Comparison of ENCODE assay signal across 8 cellular contexts in genomic region chr11:34650528-34650927, GRCh38. TPM values are rescaled to one million over a fixed set of nuclear protein-coding genes. Genes with fewer than 3 reads are reported as not detected.
DNase-seq lines count a peak whose midpoint lies in the region; ATAC-seq and TF ChIP-seq lines count a peak whose summit lies in the region.

No MANE protein-coding gene starts in this region.

- H3K4me3 Mint-ChIP-seq in activated T-helper 2 cell treated with anti-CD3 and anti-CD28 coated beads, Interferon-gamma antibody, Interleukin-2, Interleukin-4, amounts not matched to agents 10 μg/mL and 5 μg/mL and 100 μg/mL, durations not matched to agents 14 hours and 24 hours and 36 hours (ENCODE audit: low read depth), result peak overlapping the region; percentile 23

- peak; percentile 95 for ATAC-seq in GM21529 (IDR thresholded peaks at IDR 0.05; ENCODE audit: unreplicated experiment)
- ATAC-seq in left ventricle myocardium superior, result no peak

- H3K27me3 ChIP-seq in MM.1S (replicated peaks; ENCODE audit: insufficient read depth, low read length) (no peaks in the 10 kb centered on the region), testis (no peaks in the 10 kb centered on the region)

- 55 to 57% methylated on average over 6 of the region's 6 CpGs for WGBS in testis, 2 donors

- intact Hi-C loops in activated T-helper 2 cell treated with anti-CD3 and anti-CD28 coated beads, Interferon-gamma antibody, Interleukin-2, Interleukin-4, amounts not matched to agents 10 μg/mL and 5 μg/mL and 100 μg/mL, durations not matched to agents 14 hours and 24 hours and 36 hours (cut with micrococcal nuclease), result loop anchor here (1.0 to 10.0 kb wide), 9 partner anchors 16 to 916 kb away; partner anchors contain the start of genes CAT, CD59 and LMO2
- intact Hi-C loops in posterior cingulate gyrus (cut with DNase I), result loop anchor here (10.0 kb wide), 1 partner anchor 244 kb away; no protein-coding TSS in a partner anchor
- intact Hi-C loops in testis (cut with DNase I; ENCODE audit: low total_unique reads), result no loop called here
- intact Hi-C loops in left ventricle myocardium superior (cut with micrococcal nuclease), result no loop called here

- TF ChIP-seq CTCF in MM.1S (IDR thresholded peaks at IDR 0.05; ENCODE audit: low read length), result no peak
- TF ChIP-seq CTCF in testis (IDR thresholded peaks at IDR 0.05), result no peak

- no peak for TF ChIP-seq POLR2A in testis (IDR thresholded peaks at IDR 0.05)

- H3K4me1 ChIP-seq in MM.1S (ENCODE audit: low read length), result peaks cover 11% of the 10 kb centered on the region
- no peaks in the 10 kb centered on the region for H3K4me1 ChIP-seq in testis

- H3K9ac ChIP-seq in MM.1S (ENCODE audit: low read length), result no peak overlapping the region; the same call in 1 of the 2 replicates

- 0 out of 2 replicates have a peak, but pooled peaks cover 4% of the 10 kb centered on the region for H3F3A ChIP-seq in MM.1S (ENCODE audit: insufficient read depth, low read length)

- no peaks in the 10 kb centered on the region for H3K9me2 ChIP-seq in MM.1S (replicated peaks; ENCODE audit: insufficient read depth, low read length)

- DNase-seq in AML-193 (lab: John Stamatoyannopoulos, UW), result peak; percentile 67 to 72
- peak; percentile 73 for DNase-seq in MM.1S
- peak; percentile 72 for DNase-seq in activated T-helper 2 cell treated with anti-CD3 and anti-CD28 coated beads, Interferon-gamma antibody, Interleukin-2, Interleukin-4, amounts not matched to agents 10 μg/mL and 5 μg/mL and 100 μg/mL, durations not matched to agents 14 hours and 24 hours and 36 hours (ENCODE audit: low spot score)
- DNase-seq in stimulated activated CD4-positive, alpha-beta T cell treated with anti-CD3 and anti-CD28 coated beads, Interleukin-12 subunit alpha, Interleukin-12 subunit beta, amount 100 ng/mL, for 4 hours, result peak; percentile 64
- DNase-seq in posterior cingulate gyrus, result no peak
- DNase-seq in testis, result no peak
- DNase-seq in left ventricle myocardium superior, result no peak

- peaks cover 31% of the 10 kb centered on the region for H3K4me1 Mint-ChIP-seq in activated T-helper 2 cell treated with anti-CD3 and anti-CD28 coated beads, Interferon-gamma antibody, Interleukin-2, Interleukin-4, amounts not matched to agents 10 μg/mL and 5 μg/mL and 100 μg/mL, durations not matched to agents 14 hours and 24 hours and 36 hours (ENCODE audit: low read depth)

- H3K36me3 Mint-ChIP-seq in activated T-helper 2 cell treated with anti-CD3 and anti-CD28 coated beads, Interferon-gamma antibody, Interleukin-2, Interleukin-4, amounts not matched to agents 10 μg/mL and 5 μg/mL and 100 μg/mL, durations not matched to agents 14 hours and 24 hours and 36 hours (ENCODE audit: low read depth), result no peaks in the 10 kb centered on the region

- peaks cover 56% of the 10 kb centered on the region for H3K27me3 Mint-ChIP-seq in activated T-helper 2 cell treated with anti-CD3 and anti-CD28 coated beads, Interferon-gamma antibody, Interleukin-2, Interleukin-4, amounts not matched to agents 10 μg/mL and 5 μg/mL and 100 μg/mL, durations not matched to agents 14 hours and 24 hours and 36 hours (ENCODE audit: low read depth)

- peak overlapping the region; percentile 57 for H3K4me2 ChIP-seq in MM.1S (ENCODE audit: low read depth, low read length)

- H3K27ac ChIP-seq in MM.1S (ENCODE audit: low read length) (peak overlapping the region; percentile 56; the same call in 1 of the 2 replicates), testis (no peak overlapping the region)

- H4K20me1 ChIP-seq in MM.1S (ENCODE audit: insufficient read depth, low read length), result no peaks in the 10 kb centered on the region

- H3K36me3 ChIP-seq in MM.1S (replicated peaks; ENCODE audit: insufficient read depth, low read length) (no peaks in the 10 kb centered on the region), testis (ENCODE audit: low read depth, missing control alignments) (no peaks in the 10 kb centered on the region)

- H3K9me3 ChIP-seq in MM.1S (replicated peaks; ENCODE audit: insufficient read depth, low read length) (no peaks in the 10 kb centered on the region), testis (no peaks in the 10 kb centered on the region)

- H3K4me3 ChIP-seq in MM.1S (ENCODE audit: low read length) (peak overlapping the region; percentile 46), testis (no peak overlapping the region)

- no peaks in the 10 kb centered on the region for H3K79me2 ChIP-seq in MM.1S (ENCODE audit: low read length)

- H2AFZ ChIP-seq in MM.1S (ENCODE audit: low read length), result peak overlapping the region; percentile 43

- H3K27ac Mint-ChIP-seq in activated T-helper 2 cell treated with anti-CD3 and anti-CD28 coated beads, Interferon-gamma antibody, Interleukin-2, Interleukin-4, amounts not matched to agents 10 μg/mL and 5 μg/mL and 100 μg/mL, durations not matched to agents 14 hours and 24 hours and 36 hours, result peak overlapping the region; percentile 55

- H3K9me3 Mint-ChIP-seq in activated T-helper 2 cell treated with anti-CD3 and anti-CD28 coated beads, Interferon-gamma antibody, Interleukin-2, Interleukin-4, amounts not matched to agents 10 μg/mL and 5 μg/mL and 100 μg/mL, durations not matched to agents 14 hours and 24 hours and 36 hours, result no peaks in the 10 kb centered on the region

RNA-seq across cellular contexts. Expression of gene EHF, which starts 29.6 kb away (rescaled TPM):
- not detected in 2 replicates for total RNA-seq in activated T-helper 2 cell treated with anti-CD3 and anti-CD28 coated beads, Interferon-gamma antibody, Interleukin-2, Interleukin-4, amounts not matched to agents 10 μg/mL and 5 μg/mL and 100 μg/mL, durations not matched to agents 14 hours and 24 hours and 36 hours
- total RNA-seq in testis (1 to 10 TPM in 1 of 2 donors, under 1 TPM in 1; 0.24 to 1.1 TPM), left ventricle myocardium superior (2.7 TPM)
- polyA plus RNA-seq in testis (ENCODE audit: insufficient read depth, low read depth, low replicate concordance), result 3.5 TPM

Comparison
In these comparisons a context has a peak if more than half of its experiments do, and no peak if none do; other contexts are left out.
1. DNase-seq: peak in AML-193 (2 of 2), MM.1S (single experiment), activated T-helper 2 cell treated with anti-CD3 and anti-CD28 coated beads, Interferon-gamma antibody, Interleukin-2, Interleukin-4, amounts not matched to agents 10 μg/mL and 5 μg/mL and 100 μg/mL, durations not matched to agents 14 hours and 24 hours and 36 hours (single experiment) and stimulated activated CD4-positive, alpha-beta T cell treated with anti-CD3 and anti-CD28 coated beads, Interleukin-12 subunit alpha, Interleukin-12 subunit beta, amount 100 ng/mL, for 4 hours (single experiment); none in posterior cingulate gyrus (0 of 10), testis (single experiment) and left ventricle myocardium superior (single experiment).
2. intact Hi-C loops: an anchor here in activated T-helper 2 cell treated with anti-CD3 and anti-CD28 coated beads, Interferon-gamma antibody, Interleukin-2, Interleukin-4, amounts not matched to agents 10 μg/mL and 5 μg/mL and 100 μg/mL, durations not matched to agents 14 hours and 24 hours and 36 hours (1.0 to 10.0 kb wide) and posterior cingulate gyrus (10.0 kb wide); none called in testis and left ventricle myocardium superior.